14 cellular contexts compared by ENCODE assay signal in the genomic region with DNA sequence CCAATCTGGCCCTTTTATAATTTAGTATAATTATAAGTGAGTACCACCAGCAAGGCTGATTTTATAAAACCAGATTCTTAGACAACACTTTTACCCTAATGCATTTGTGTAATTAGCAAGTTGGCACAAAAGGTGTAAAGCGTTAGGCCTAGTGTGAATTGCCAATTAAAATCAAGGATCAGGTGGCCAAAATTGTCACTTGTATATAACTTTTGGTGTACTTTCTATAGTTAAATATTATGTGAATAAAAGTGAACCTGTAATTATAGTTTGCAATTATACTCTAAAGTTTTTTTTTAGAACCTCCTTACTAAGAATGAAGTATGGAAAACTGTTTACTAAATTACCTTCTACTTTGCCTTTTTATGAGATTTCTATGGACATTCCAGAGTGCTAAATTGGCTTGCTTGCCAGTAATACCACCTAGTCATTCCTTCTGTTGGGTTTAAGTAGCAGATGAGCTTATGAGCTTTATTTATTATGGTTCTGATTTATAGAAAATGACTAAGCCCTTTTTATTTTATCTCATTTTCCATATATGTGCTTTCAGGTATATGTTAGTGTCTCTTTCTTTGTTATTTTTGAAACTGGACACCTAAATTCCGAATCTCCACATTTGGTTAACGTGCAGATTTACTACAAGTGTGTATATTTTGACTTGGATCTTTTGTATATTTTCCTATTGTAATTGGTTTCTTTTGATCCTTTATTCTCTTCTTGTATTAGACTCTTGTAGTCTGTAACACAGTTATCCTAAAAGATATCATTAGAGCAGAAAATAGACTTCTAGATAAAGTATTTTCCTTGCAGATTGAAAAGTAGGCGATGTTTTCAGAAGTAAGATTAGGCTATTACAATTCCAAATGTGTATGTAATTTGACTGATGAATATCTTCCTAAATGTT. TPM values are rescaled to one million over a fixed set of nuclear protein-coding genes. Genes with fewer than 3 reads are reported as not detected.
DNase-seq lines count a peak whose midpoint lies in the region; ATAC-seq and TF ChIP-seq lines count a peak whose summit lies in the region.
"Had no signal": no experiment of that assay in that cellular context is flagged by ENCODE, and none has a peak within 500 bp of the region (broad histone marks: within the 10 kb centered on the region; RNA-seq: fewer than 3 reads in every experiment).

No MANE protein-coding gene starts in this region.

- H3K9ac ChIP-seq in parathyroid adenoma: peak overlapping the region; percentile 100

- H3K27ac ChIP-seq in CD8-positive, alpha-beta T cell (ENCODE audit: low read depth, low read length): no peak overlapping the region
- H3K27ac ChIP-seq in dorsolateral prefrontal cortex (peak overlapping the region in 39 of 59 donors; percentile 1 to 99 (median 46)), parathyroid adenoma (peak overlapping the region; percentile 100), OCI-LY7 (ENCODE audit: low read depth, low read length, poor library complexity, severe bottlenecking) (no peak overlapping the region)
- H3K27ac ChIP-seq: HL-60 had no signal

- H3K9me2 ChIP-seq in OCI-LY7 (ENCODE audit: insufficient read depth, low read length): no peaks in the 10 kb centered on the region

- intact Hi-C loops in CD8-positive, alpha-beta T cell (cut with DNase I, micrococcal nuclease): loop anchor here (5.0 to 10.0 kb wide), 3 partner anchors 74 to 1473 kb away; a partner anchor contains a TSS
- intact Hi-C loops in dorsolateral prefrontal cortex (cut with DNase I) (no loop called here), OCI-LY7 (cut with micrococcal nuclease; ENCODE audit: unreplicated experiment) (loop anchor here (10.0 kb wide), 2 partner anchors 1243 to 1393 kb away; a partner anchor contains a TSS)

- no peaks in the 10 kb centered on the region for H3K27me3 ChIP-seq in CD8-positive, alpha-beta T cell (ENCODE audit: insufficient read depth, low read length)
- H3K27me3 ChIP-seq in dorsolateral prefrontal cortex: no peaks in the 10 kb centered on the region
- no peaks in the 10 kb centered on the region for H3K27me3 ChIP-seq in parathyroid adenoma (ENCODE audit: control insufficient read depth, insufficient read depth, low read length)

- H3K4me3 ChIP-seq in CD8-positive, alpha-beta T cell (ENCODE audit: low read depth, low read length): no peak overlapping the region
- H3K4me3 ChIP-seq in NB4 (ENCODE audit: low read depth, low read length) (peak overlapping the region; percentile 90), dorsolateral prefrontal cortex (peak overlapping the region in 56 of 59 donors; percentile 2 to 96 (median 84)), parathyroid adenoma (ENCODE audit: low read depth, low read length) (peak overlapping the region; percentile 99), OCI-LY7 (ENCODE audit: low read depth, low read length, poor library complexity, severe bottlenecking) (no peak overlapping the region)

- peaks cover 58% of the 10 kb centered on the region for H3K4me1 Mint-ChIP-seq in CD8-positive, alpha-beta T cell (ENCODE audit: low read depth)

- H3K4me1 ChIP-seq in CD8-positive, alpha-beta T cell (ENCODE audit: insufficient read depth, low read length): peaks cover 12% of the 10 kb centered on the region
- peaks cover 2% of the 10 kb centered on the region for H3K4me1 ChIP-seq in parathyroid adenoma
- H3K4me1 ChIP-seq in OCI-LY7 (ENCODE audit: insufficient read depth, low read length, poor library complexity, severe bottlenecking): peaks cover 12% of the 10 kb centered on the region

- no peak for DNase-seq in CD8-positive, alpha-beta T cell
- DNase-seq in NB4 (ENCODE audit: low read depth) (no peak), dorsolateral prefrontal cortex (no peak), OCI-LY7 (ENCODE audit: low spot score) (no peak), omental fat pad (ENCODE audit: low spot score) (no peak)
- no peak for DNase-seq in activated CD8-positive, alpha-beta memory T cell treated with anti-CD3 and anti-CD28 coated beads, Interleukin-2, amount 50 U/mL, for 4 hours
- DNase-seq: Calu3; dermis blood vessel endothelial cell; NCI-H1092; stimulated activated naive CD8-positive, alpha-beta T cell treated with anti-CD3 and anti-CD28 coated beads, Interleukin-15, amount 100 ng/mL, for 72 hours had no signal

- POLR2A ChIA-PET in CD8-positive, alpha-beta T cell (lab: Charles Lee): no interaction called here
- POLR2A ChIA-PET in OCI-LY7 (lab: Charles Lee): interaction anchor here (0.7 kb wide), 1 partner anchor 1479 kb away, joined by 3 read pairs; no protein-coding TSS in a partner anchor

- CTCF ChIA-PET in CD8-positive, alpha-beta T cell (lab: Charles Lee): no interaction called here
- CTCF ChIA-PET in OCI-LY7 (lab: Charles Lee; ENCODE audit: unreplicated experiment): no interaction called here

- no peaks in the 10 kb centered on the region for H3K9me3 Mint-ChIP-seq in CD8-positive, alpha-beta T cell
- H3K9me3 Mint-ChIP-seq: activated T-helper 1 cell treated with anti-CD3 and anti-CD28 coated beads, Interleukin-12 subunit alpha, Interleukin-12 subunit beta, Interleukin-2, Interleukin-4 antibody, amounts not matched to agents 30 ng/mL and 10 ng/mL and 1 ng/mL, durations not matched to agents 14 hours and 24 hours and 36 hours; stimulated activated naive CD8-positive, alpha-beta T cell treated with anti-CD3 and anti-CD28 coated beads, Interleukin-15, amount 100 ng/mL, for 72 hours had no signal

- H3K36me3 ChIP-seq in CD8-positive, alpha-beta T cell (ENCODE audit: insufficient read depth, low read length): no peaks in the 10 kb centered on the region
- H3K36me3 ChIP-seq in parathyroid adenoma (ENCODE audit: control insufficient read depth, insufficient read depth, low read length): peaks cover 15% of the 10 kb centered on the region
- H3K36me3 ChIP-seq in OCI-LY7 (ENCODE audit: insufficient read depth, low read length): no peaks in the 10 kb centered on the region

- no peak for TF ChIP-seq CTCF in CD8-positive, alpha-beta T cell (IDR thresholded peaks at IDR 0.05)
- TF ChIP-seq CTCF in NB4 (IDR thresholded peaks at IDR 0.05; ENCODE audit: low read depth, low read length) (no peak), dorsolateral prefrontal cortex (IDR thresholded peaks at IDR 0.05 in 54 of 56, conservative IDR thresholded peaks at IDR 0.05 in 2 of 56; ENCODE audit: low read depth in 1 of 56, partially characterized antibody in 56 of 56) (no peak), parathyroid adenoma (IDR thresholded peaks at IDR 0.05) (no peak), OCI-LY7 (conservative IDR thresholded peaks at IDR 0.05; ENCODE audit: low read length) (no peak), omental fat pad (IDR thresholded peaks at IDR 0.05) (no peak)

- no TSS peak for BruUV-seq in OCI-LY7 (replicated peaks; lab: Mats Ljungman, UMichigan)

- H3K79me2 ChIP-seq in parathyroid adenoma (peaks cover 49% of the 10 kb centered on the region), OCI-LY7 (ENCODE audit: insufficient read depth, low read depth, low read length) (peaks cover 27% of the 10 kb centered on the region; the same call in 1 of the 2 replicates)

- H3K27ac Mint-ChIP-seq in CD8-positive, alpha-beta T cell: peak overlapping the region; percentile 50
- H3K27ac Mint-ChIP-seq: activated T-helper 1 cell treated with anti-CD3 and anti-CD28 coated beads, Interleukin-12 subunit alpha, Interleukin-12 subunit beta, Interleukin-2, Interleukin-4 antibody, amounts not matched to agents 30 ng/mL and 10 ng/mL and 1 ng/mL, durations not matched to agents 14 hours and 24 hours and 36 hours had no signal

- no peaks in the 10 kb centered on the region for H3K9me3 ChIP-seq in CD8-positive, alpha-beta T cell (ENCODE audit: low read length)
- no peaks in the 10 kb centered on the region for H3K9me3 ChIP-seq in parathyroid adenoma (ENCODE audit: control insufficient read depth, low read length)
- no peaks in the 10 kb centered on the region for H3K9me3 ChIP-seq in OCI-LY7 (ENCODE audit: low read length)

- TF ChIP-seq POLR2A in NB4 (IDR thresholded peaks at IDR 0.05; ENCODE audit: extremely low read depth, insufficient read length): no peak

- H4K20me1 ChIP-seq in OCI-LY7 (ENCODE audit: insufficient read depth, low read length): peaks cover 19% of the 10 kb centered on the region; the same call in 1 of the 2 replicates

- H3K4me2 ChIP-seq in parathyroid adenoma (ENCODE audit: low read length) (peak overlapping the region; percentile 79), OCI-LY7 (ENCODE audit: low read length) (no peak overlapping the region)

- H2AFZ ChIP-seq in parathyroid adenoma (no peak overlapping the region), OCI-LY7 (ENCODE audit: low read length) (no peak overlapping the region)

- no peaks in the 10 kb centered on the region for H3K27me3 Mint-ChIP-seq in CD8-positive, alpha-beta T cell (ENCODE audit: low read depth)
- H3K27me3 Mint-ChIP-seq: stimulated activated naive CD8-positive, alpha-beta T cell treated with anti-CD3 and anti-CD28 coated beads, Interleukin-15, amount 100 ng/mL, for 72 hours had no signal

- no peak overlapping the region for H3K4me3 Mint-ChIP-seq in CD8-positive, alpha-beta T cell
- H3K4me3 Mint-ChIP-seq: activated T-helper 1 cell treated with anti-CD3 and anti-CD28 coated beads, Interleukin-12 subunit alpha, Interleukin-12 subunit beta, Interleukin-2, Interleukin-4 antibody, amounts not matched to agents 30 ng/mL and 10 ng/mL and 1 ng/mL, durations not matched to agents 14 hours and 24 hours and 36 hours had no signal

- peaks cover 10% of the 10 kb centered on the region for H3K36me3 Mint-ChIP-seq in CD8-positive, alpha-beta T cell

- ATAC-seq in CD8-positive, alpha-beta T cell: no peak
- ATAC-seq in omental fat pad (ENCODE audit: low FRiP score) (no peak), GM19395 (IDR thresholded peaks at IDR 0.05; ENCODE audit: unreplicated experiment) (no peak)
- ATAC-seq: stimulated activated naive CD8-positive, alpha-beta T cell treated with anti-CD3 and anti-CD28 coated beads, Interleukin-15, amount 100 ng/mL, for 72 hours had no signal

RNA-seq across cellular contexts. Expression of a gene that starts 3.9 kb away (rescaled TPM):
- total RNA-seq in CD8-positive, alpha-beta T cell: 10 to 100 TPM; 18.6 to 19.6 TPM
- 100 to 1,000 TPM in 61 of 120 experiments, 10 to 100 TPM in 59; 45.2 to 134 (median 101) TPM for total RNA-seq in dorsolateral prefrontal cortex
- total RNA-seq in OCI-LY7 (2014; rRNA removed; shearing (Covaris generic)): 7.2 and 12.3 TPM in 2 replicates
- 14.1 and 15.4 TPM in 2 replicates for total RNA-seq in OCI-LY7 (2022)
- 10 to 100 TPM; 19.7 to 37.2 (median 22.6) TPM for total RNA-seq in omental fat pad

Comparison
In these comparisons a context has a peak if more than half of its experiments do, and no peak if none do; other contexts are left out.
1. H3K27ac ChIP-seq: peak in dorsolateral prefrontal cortex (39 of 59) and parathyroid adenoma (single experiment); none in CD8-positive, alpha-beta T cell (single experiment) and OCI-LY7 (single experiment).
2. H3K4me3 ChIP-seq: peak in NB4 (single experiment), dorsolateral prefrontal cortex (56 of 59) and parathyroid adenoma (single experiment); none in CD8-positive, alpha-beta T cell (single experiment) and OCI-LY7 (single experiment).
3. intact Hi-C loops: an anchor here in CD8-positive, alpha-beta T cell (5.0 to 10.0 kb wide) and OCI-LY7 (10.0 kb wide); none called in dorsolateral prefrontal cortex.